In genomic region chr2:219778189-219778588, GRCh38 we compare ENCODE assay signal across 1 cellular context.
TF ChIP-seq lines count a peak whose summit lies in the region.

No MANE protein-coding gene starts in this region.

TF ChIP-seq in GM23338, 12 proteins besides CTCF, POLR2A, EP300 and RAD21 (continued from another document):
- TF ChIP-seq ZNF462 (CRISPR knock-in tag; IDR thresholded peaks at IDR 0.05) (no peak), ETS1 (IDR thresholded peaks at IDR 0.05) (no peak)
